In genomic region chr3:145893331-145893730, GRCh38 we compare ENCODE assay signal across 30 cellular contexts.
"Had no signal": no experiment of that assay in that cellular context is flagged by ENCODE, and none has a peak within 500 bp of the region (broad histone marks: within the 10 kb centered on the region; RNA-seq: fewer than 3 reads in every experiment).

No MANE protein-coding gene starts in this region.

- H3K27ac ChIP-seq: SJCRH30, SK-N-MC, WERI-Rb-1 had no signal

- H3K36me3 ChIP-seq: MG63, SJCRH30, WERI-Rb-1 had no signal

- H3K27me3 ChIP-seq: MG63, SJCRH30 had no signal

- DNase-seq: activated CD4-positive, alpha-beta memory T cell treated with anti-CD3 and anti-CD28 coated beads, Interleukin-2, amount 10 ng/mL, durations not matched to agents 7 days and 5 days; activated CD4-positive, alpha-beta T cell treated with anti-CD3 and anti-CD28 coated beads for 1 hour; activated CD4-positive, alpha-beta T cell treated with anti-CD3 and anti-CD28 coated beads for 48 hours; activated CD4-positive, CD25-positive, alpha-beta regulatory T cell; activated CD8-positive, alpha-beta memory T cell treated with anti-CD3 and anti-CD28 coated beads for 24 hours; activated CD8-positive, alpha-beta memory T cell treated with anti-CD3 and anti-CD28 coated beads, Interleukin-2, amount 10 ng/mL, durations not matched to agents 7 days and 5 days; activated CD8-positive, alpha-beta memory T cell treated with anti-CD3 and anti-CD28 coated beads, Interleukin-2, amount 50 U/mL, for 48 hours; activated effector memory CD4-positive, alpha-beta T cell treated with Interleukin-2 at 50 U/mL for 16 hours; activated naive CD4-positive, alpha-beta T cell treated with anti-CD3 and anti-CD28 coated beads, Interleukin-2, amount 10 ng/mL, durations not matched to agents 7 days and 5 days; activated naive CD8-positive, alpha-beta T cell treated with anti-CD3 and anti-CD28 coated beads, Interleukin-2, amount 50 U/mL, for 24 hours; activated T-cell treated with anti-CD3 and anti-CD28 coated beads, Interleukin-2, amount 50 U/mL, for 48 hours; anterior cingulate cortex; caudate nucleus; cerebellar nuclear complex; Karpas-422; MG63; NCI-H1048; NCI-H1436 treated with DMSO at 0.1 percent for 48 hours; NCI-H2029; NCI-H2171 treated with DMSO at 0.1 percent for 48 hours; NCI-H2227 treated with DMSO at 0.1 percent for 48 hours; NCI-H446; NCI-H510A treated with DMSO at 0.1 percent for 48 hours; OCI-M1; SHP77; SJCRH30; T1000; WERI-Rb-1 had no signal

- ATAC-seq: activated CD8-positive, alpha-beta memory T cell treated with anti-CD3 and anti-CD28 coated beads, Interleukin-2, amount 10 ng/mL, durations not matched to agents 7 days and 5 days; activated naive CD8-positive, alpha-beta T cell treated with anti-CD3 and anti-CD28 coated beads, Interleukin-2, amount 50 U/mL, for 24 hours; K562 had no signal

- H3K4me1 ChIP-seq: SJCRH30 had no signal

- H3K4me3 ChIP-seq: K562, MG63, SJCRH30, SK-N-MC had no signal

- H3K9me3 ChIP-seq: MG63, SJCRH30 had no signal
